In the genomic region with DNA sequence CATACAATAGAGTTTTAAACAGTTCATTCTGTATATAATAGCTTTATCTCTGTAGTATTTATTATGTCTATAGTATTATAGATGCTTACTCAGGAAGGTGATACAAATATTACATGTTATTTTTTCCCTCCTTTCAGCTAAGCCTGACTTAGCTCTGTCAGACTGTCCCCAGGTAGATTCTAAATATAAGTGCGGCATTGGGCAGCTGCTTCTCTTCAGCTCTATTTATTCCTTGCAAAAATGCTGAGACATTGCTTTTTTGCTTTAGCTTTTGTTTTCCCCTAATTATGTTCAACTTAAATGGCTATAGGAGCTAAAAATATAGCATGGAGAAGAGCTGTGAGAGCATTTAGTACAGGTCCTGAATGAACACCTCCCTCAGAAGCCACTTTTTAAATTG, we compare ENCODE assay signal across 30 cellular contexts.
"Had no signal": no experiment of that assay in that cellular context is flagged by ENCODE, and none has a peak within 500 bp of the region (broad histone marks: within the 10 kb centered on the region; RNA-seq: fewer than 3 reads in every experiment).

No MANE protein-coding gene starts in this region.

- H3K27me3 ChIP-seq: body of pancreas, foreskin keratinocyte, gastrocnemius medialis had no signal

- H3K4me3 ChIP-seq: adrenal gland, body of pancreas, esophagus muscularis mucosa, gastrocnemius medialis, heart left ventricle had no signal

- H3K9me3 ChIP-seq: adrenal gland, body of pancreas, esophagus muscularis mucosa, gastrocnemius medialis, heart left ventricle had no signal

- H3K27ac ChIP-seq: adrenal gland, body of pancreas, esophagus muscularis mucosa, foreskin keratinocyte, gastrocnemius medialis, heart left ventricle had no signal

- H3K36me3 ChIP-seq: adrenal gland, esophagus muscularis mucosa, gastrocnemius medialis, heart left ventricle had no signal

- DNase-seq: activated CD4-positive, alpha-beta memory T cell treated with anti-CD3 and anti-CD28 coated beads for 36 hours; activated CD4-positive, alpha-beta T cell treated with anti-CD3 and anti-CD28 coated beads for 36 hours; activated CD4-positive, alpha-beta T cell treated with anti-CD3 and anti-CD28 coated beads, Interleukin-2, amount 10 ng/mL, durations not matched to agents 24 days and 14 days; activated CD4-positive, CD25-positive, alpha-beta regulatory T cell; activated CD4-positive, CD25-positive, alpha-beta regulatory T cell treated with anti-CD3 and anti-CD28 coated beads, Interleukin-2, amount 50 U/mL, for 72 hours; activated CD8-positive, alpha-beta memory T cell treated with anti-CD3 and anti-CD28 coated beads, Interleukin-2, amount 10 ng/mL, durations not matched to agents 7 days and 5 days; activated CD8-positive, alpha-beta memory T cell treated with anti-CD3 and anti-CD28 coated beads, Interleukin-2, amount 50 U/mL, for 4 hours; activated CD8-positive, alpha-beta T cell treated with anti-CD3 and anti-CD28 coated beads, Interleukin-2, amount 10 ng/mL, durations not matched to agents 7 days and 5 days; activated effector memory CD4-positive, alpha-beta T cell treated with anti-CD3 and anti-CD28 coated beads, Interleukin-2, amount 50 U/mL, for 16 hours; activated naive CD4-positive, alpha-beta T cell treated with anti-CD3 and anti-CD28 coated beads for 36 hours; activated naive CD8-positive, alpha-beta T cell treated with anti-CD3 and anti-CD28 coated beads for 36 hours; activated naive CD8-positive, alpha-beta T cell treated with anti-CD3 and anti-CD28 coated beads, Interleukin-2, amount 50 U/mL, for 24 hours; activated T-cell treated with anti-CD3 and anti-CD28 coated beads, Interleukin-2, amount 50 U/mL, for 1 hour; activated T-cell treated with anti-CD3 and anti-CD28 coated beads, Interleukin-2, amount 50 U/mL, for 48 hours; adrenal gland; amygdala; aorta; body of pancreas; caudate nucleus; cortex of kidney; dermis blood vessel endothelial cell; effector CD4-positive, alpha-beta T cell; effector memory CD8-positive, alpha-beta T cell; erythroblast; foreskin keratinocyte; gastrocnemius medialis; glutamatergic neuron; heart left ventricle; T-helper 2 cell had no signal

- ATAC-seq: activated CD4-positive, alpha-beta T cell treated with anti-CD3 and anti-CD28 coated beads for 36 hours; activated CD8-positive, alpha-beta memory T cell treated with anti-CD3 and anti-CD28 coated beads, Interleukin-2, amount 10 ng/mL, durations not matched to agents 7 days and 5 days; activated CD8-positive, alpha-beta T cell treated with anti-CD3 and anti-CD28 coated beads, Interleukin-2, amount 10 ng/mL, durations not matched to agents 7 days and 5 days; activated naive CD8-positive, alpha-beta T cell treated with anti-CD3 and anti-CD28 coated beads, Interleukin-2, amount 50 U/mL, for 24 hours; body of pancreas; effector memory CD8-positive, alpha-beta T cell; foreskin keratinocyte; gastrocnemius medialis; heart left ventricle had no signal

- H3K4me1 ChIP-seq: adrenal gland, body of pancreas, esophagus muscularis mucosa, foreskin keratinocyte, gastrocnemius medialis, heart left ventricle had no signal
